ENCODE assay signal across 26 cellular contexts in genomic region chr2:238362611-238363010, GRCh38.
"Had no signal": no experiment of that assay in that cellular context is flagged by ENCODE, and none has a peak within 500 bp of the region (broad histone marks: within the 10 kb centered on the region; RNA-seq: fewer than 3 reads in every experiment).

No MANE protein-coding gene starts in this region.

- H3K4me1 ChIP-seq: body of pancreas had no signal

- H3K27me3 ChIP-seq: ascending aorta, body of pancreas had no signal

- ATAC-seq: activated naive CD4-positive, alpha-beta T cell treated with anti-CD3 and anti-CD28 coated beads, Interleukin-2, amount 50 U/mL, for 72 hours; activated naive CD8-positive, alpha-beta T cell treated with anti-CD3 and anti-CD28 coated beads, Interleukin-2, amount 50 U/mL, for 24 hours; activated T-cell treated with anti-CD3 and anti-CD28 coated beads, Interleukin-2, amount 50 U/mL, for 4 hours; body of pancreas; Panc1 had no signal

- H3K9ac ChIP-seq: KMS-11 had no signal

- H3K9me3 ChIP-seq: ascending aorta, body of pancreas had no signal

- FAIRE-seq: bronchial epithelial cell had no signal

- H3K4me2 ChIP-seq: KMS-11 had no signal

- H3K4me3 ChIP-seq: ascending aorta, body of pancreas had no signal

- H3K27ac ChIP-seq: ascending aorta, body of pancreas, KMS-11, RWPE1 had no signal

- DNase-seq: activated B cell treated with CpG ODN at 0.5 μM for 24 hours; activated CD4-positive, alpha-beta T cell treated with anti-CD3 and anti-CD28 coated beads for 1 hour; activated CD4-positive, alpha-beta T cell treated with anti-CD3 and anti-CD28 coated beads, Interleukin-2, amount 10 ng/mL, durations not matched to agents 24 days and 14 days; activated CD4-positive, alpha-beta T cell treated with anti-CD3 and anti-CD28 coated beads, Interleukin-2, amount 50 U/mL, for 48 hours; activated CD8-positive, alpha-beta memory T cell treated with anti-CD3 and anti-CD28 coated beads for 24 hours; activated effector memory CD4-positive, alpha-beta T cell treated with anti-CD3 and anti-CD28 coated beads, Interleukin-2, amount 50 U/mL, for 16 hours; activated naive CD4-positive, alpha-beta T cell treated with Interleukin-2 at 50 U/mL for 16 hours; activated naive CD8-positive, alpha-beta T cell treated with anti-CD3 and anti-CD28 coated beads, Interleukin-2, amount 50 U/mL, for 24 hours; activated T-cell treated with anti-CD3 and anti-CD28 coated beads, Interleukin-2, amount 50 U/mL, for 4 hours; amniotic stem cell; body of pancreas; NCI-H1092; NCI-H1417; NCI-H2029; NCI-H345; NCI-H510A treated with DMSO at 0.1 percent for 48 hours; NCI-H69; NK-92 treated with Interleukin-12 subunit alpha and Interleukin-12 subunit beta, amount 100 ng/mL, for 24 hours; OCI-M1; SHP77 treated with DMSO at 0.1 percent for 48 hours had no signal
